ENCODE assay signal across 19 cellular contexts in genomic region chr2:40558772-40559171, GRCh38.
DNase-seq lines count a peak whose midpoint lies in the region; ATAC-seq and TF ChIP-seq lines count a peak whose summit lies in the region.
"Had no signal": no experiment of that assay in that cellular context is flagged by ENCODE, and none has a peak within 500 bp of the region (broad histone marks: within the 10 kb centered on the region; RNA-seq: fewer than 3 reads in every experiment).

No MANE protein-coding gene starts in this region.

- H3K36me3 ChIP-seq in skeletal muscle satellite cell (ENCODE audit: insufficient read depth, low read length) = no peaks in the 10 kb centered on the region
- H3K36me3 ChIP-seq: HAP-1, Peyer's patch had no signal

- H3K4me3 ChIP-seq in HL-60 (replicated peaks; ENCODE audit: insufficient read depth, low read length) (no peak overlapping the region), skeletal muscle satellite cell (ENCODE audit: low read length) (no peak overlapping the region)
- H3K4me3 ChIP-seq: HAP-1, K562, Peyer's patch had no signal

- no peaks in the 10 kb centered on the region for H3K9me3 ChIP-seq in skeletal muscle satellite cell (replicated peaks; ENCODE audit: low read length)
- H3K9me3 ChIP-seq: HAP-1, Peyer's patch had no signal

- peaks cover 9% of the 10 kb centered on the region for H3K4me1 ChIP-seq in skeletal muscle satellite cell (ENCODE audit: control insufficient read depth, insufficient read depth, low read length)
- H3K4me1 ChIP-seq: Peyer's patch had no signal

- no peaks in the 10 kb centered on the region for H3K27me3 ChIP-seq in HL-60 (ENCODE audit: insufficient read depth, poor library complexity, severe bottlenecking)
- no peaks in the 10 kb centered on the region for H3K27me3 ChIP-seq in skeletal muscle satellite cell (ENCODE audit: control insufficient read depth, insufficient read depth, low read length)
- H3K27me3 ChIP-seq: Peyer's patch had no signal

- no peak overlapping the region for H3K9ac ChIP-seq in skeletal muscle satellite cell (ENCODE audit: low read depth, low read length)

- H3K4me2 ChIP-seq in skeletal muscle satellite cell (ENCODE audit: low read length) = peak overlapping the region; percentile 20

- DNase-seq in HL-60 (ENCODE audit: low read depth in 1 of 2, low spot score in 1 of 2) = peak; percentile 82 to 95
- peak; percentile 93 to 94 for DNase-seq in NOMO-1 (lab: John Stamatoyannopoulos, UW; ENCODE audit: unreplicated experiment in 2 of 2)
- DNase-seq in SKM-1 (lab: John Stamatoyannopoulos, UW; ENCODE audit: unreplicated experiment) = peak; percentile 59
- no peak for DNase-seq in stimulated activated CD4-positive, alpha-beta T cell treated with anti-CD3 and anti-CD28 coated beads, Interleukin-12 subunit alpha, Interleukin-12 subunit beta, amount 100 ng/mL, for 4 hours
- DNase-seq in D341Med (ENCODE audit: low spot score) = no peak
- DNase-seq: CD4-positive, alpha-beta T cell; DMS53; NCI-H1105 treated with DMSO at 0.1 percent for 48 hours; NCI-H1694 treated with DMSO at 0.1 percent for 48 hours; NCI-H2107; NCI-H226; NCI-H524 treated with DMSO at 0.1 percent for 48 hours; Peyer's patch; SHP77; T-helper 2 cell had no signal

- H3K27ac ChIP-seq in HL-60 (replicated peaks) = no peak overlapping the region
- H3K27ac ChIP-seq: Peyer's patch had no signal

- ATAC-seq in HG03521 (IDR thresholded peaks at IDR 0.05; ENCODE audit: unreplicated experiment) = no peak
- ATAC-seq: K562 had no signal

- no peak for TF ChIP-seq CTCF in HL-60 (IDR thresholded peaks at IDR 0.05; ENCODE audit: insufficient read depth, low read length)

Comparison
In these comparisons a context has a peak if more than half of its experiments do, and no peak if none do; other contexts are left out.
1. DNase-seq: peak in HL-60 (2 of 2), NOMO-1 (2 of 2) and SKM-1 (single experiment); none in stimulated activated CD4-positive, alpha-beta T cell treated with anti-CD3 and anti-CD28 coated beads, Interleukin-12 subunit alpha, Interleukin-12 subunit beta, amount 100 ng/mL, for 4 hours (single experiment) and D341Med (single experiment).